In genomic region chr19:6213266-6213595, GRCh38 we compare ENCODE assay signal across 26 cellular contexts.
DNase-seq lines count a peak whose midpoint lies in the region; ATAC-seq, FAIRE-seq and TF ChIP-seq lines count a peak whose summit lies in the region.
"Had no signal": no experiment of that assay in that cellular context is flagged by ENCODE, and none has a peak within 500 bp of the region (broad histone marks: within the 10 kb centered on the region; RNA-seq: fewer than 3 reads in every experiment).

No MANE protein-coding gene starts in this region.

- FAIRE-seq in GM12891 (lab: Jason Lieb, UNC) = no peak
- FAIRE-seq: GM18507, RCC 7860 had no signal

- H3K9me3 ChIP-seq in SK-N-SH (no peaks in the 10 kb centered on the region), spleen (no peaks in the 10 kb centered on the region)

- H3K9me2 ChIP-seq in SK-N-SH = no peaks in the 10 kb centered on the region

- H3F3A ChIP-seq in SK-N-SH (replicated peaks; ENCODE audit: insufficient read depth) = no peaks in the 10 kb centered on the region

- H3K36me3 ChIP-seq in SK-N-SH (replicated peaks in 1 of 2; ENCODE audit: control insufficient read depth in 1 of 2, insufficient read depth in 2 of 2, low read length in 1 of 2) (peaks cover 0 to 28% of the 10 kb centered on the region in 2 experiments), spleen (peaks cover 0 to 78% (median 30%) of the 10 kb centered on the region in 6 donors), brain microvascular endothelial cell (replicated peaks) (peaks cover 8% of the 10 kb centered on the region)

- intact Hi-C loops in spleen (cut with DNase I; ENCODE audit: low total_unique reads) = loop anchor here (10.0 kb wide), 1 partner anchor 92 kb away; no protein-coding TSS in a partner anchor

- TF ChIP-seq POLR2A in GM12891 (IDR thresholded peaks at IDR 0.05; ENCODE audit: low read depth, low read length) (no peak), spleen (IDR thresholded peaks at IDR 0.05) (no peak)

- 100% methylated on average over 3 of the region's 12 CpGs for WGBS in SK-N-SH (ENCODE audit: low lambda C conversion rate)
- 74 to 94% (median 89%) methylated on average over 8 to 12 of the region's 12 CpGs for WGBS in spleen, 5 donors

- H2AFZ ChIP-seq in SK-N-SH (ENCODE audit: low read depth) = no peak overlapping the region

- H3K27ac ChIP-seq in SK-N-SH (ENCODE audit: low read depth in 2 of 2, low read length in 1 of 2) (no peak overlapping the region), spleen (no peak overlapping the region), brain microvascular endothelial cell (no peak overlapping the region)
- H3K27ac ChIP-seq: 22Rv1, SK-N-MC had no signal

- H3K4me3 ChIP-seq in SK-N-SH (ENCODE audit: low read depth in 2 of 2, low read length in 1 of 2) (no peak overlapping the region), spleen (no peak overlapping the region), brain microvascular endothelial cell (ENCODE audit: low read depth, low read length) (no peak overlapping the region)
- H3K4me3 ChIP-seq: SK-N-MC had no signal

- H3K27me3 ChIP-seq in SK-N-SH (ENCODE audit: insufficient read depth) = no peaks in the 10 kb centered on the region
- no peaks in the 10 kb centered on the region for H3K27me3 ChIP-seq in spleen (replicated peaks in 1 of 7)
- no peaks in the 10 kb centered on the region for H3K27me3 ChIP-seq in brain microvascular endothelial cell (replicated peaks)

- TF ChIP-seq RAD21 in SK-N-SH (IDR thresholded peaks at IDR 0.05; ENCODE audit: low read length) = no peak

- ATAC-seq in SK-N-SH treated with all-trans-retinoic acid at 6 μM for 48 hours = no peak
- ATAC-seq in activated CD4-positive, CD25-positive, alpha-beta regulatory T cell treated with anti-CD3 and anti-CD28 coated beads, Interleukin-2, amount 50 U/mL, for 24 hours = no peak

- TF ChIP-seq EP300 in SK-N-SH (IDR thresholded peaks at IDR 0.05; ENCODE audit: borderline replicate concordance in 1 of 2, low read depth in 1 of 2, low read length in 1 of 2) = no peak

- CTCF ChIA-PET in SK-N-SH (lab: Yijun Ruan, JAX) = interaction anchor here (0.7 kb wide), 1 partner anchor 58 kb away, joined by 4 read pairs; no protein-coding TSS in a partner anchor

- TF ChIP-seq CTCF in SK-N-SH (IDR thresholded peaks at IDR 0.05) = no peak
- no peak for TF ChIP-seq CTCF in spleen (IDR thresholded peaks at IDR 0.05 in 8 of 11, conservative IDR thresholded peaks at IDR 0.05 in 3 of 11)
- no peak for TF ChIP-seq CTCF in brain microvascular endothelial cell (IDR thresholded peaks at IDR 0.05; ENCODE audit: low read depth, low read length, missing control alignments)

- in situ Hi-C loops in brain microvascular endothelial cell (cut with HindIII; ENCODE audit: low pct_ligation_motif_present, low sequenced_read_pairs) = no loop called here

- POLR2A ChIA-PET in SK-N-SH (lab: Yijun Ruan, JAX) = no interaction called here

- DNase-seq in SK-N-SH = peak; percentile 27
- peak; percentile 10 for DNase-seq in GM12891 (ENCODE audit: insufficient read length, low spot score)
- peak; percentile 3 for DNase-seq in epidermal melanocyte (ENCODE audit: insufficient read length, low spot score)
- peak; percentile 68 for DNase-seq in spleen
- DNase-seq in NCI-H82 treated with DMSO at 0.1 percent for 48 hours (lab: John Stamatoyannopoulos, UW; ENCODE audit: unreplicated experiment) = no peak
- DNase-seq in brain microvascular endothelial cell = no peak
- DNase-seq: AML-193; C1 segment of cervical spinal cord; Calu3; CD8-positive, alpha-beta memory T cell; DMS153; GOT3; Karpas-422; NCI-H1417; NCI-H1694 treated with DMSO at 0.1 percent for 48 hours; NCI-H2081 treated with DMSO at 0.1 percent for 48 hours; NCI-H2171 treated with DMSO at 0.1 percent for 48 hours; NCI-H524 treated with DMSO at 0.1 percent for 48 hours; OCI-M1; SHP77 treated with DMSO at 0.1 percent for 48 hours had no signal

- H3K9ac ChIP-seq in SK-N-SH = no peak overlapping the region

- no peaks in the 10 kb centered on the region for H4K20me1 ChIP-seq in SK-N-SH (ENCODE audit: insufficient read depth)

- H3K4me1 ChIP-seq in SK-N-SH (ENCODE audit: control insufficient read depth in 1 of 2, insufficient read depth in 2 of 2, low read depth in 1 of 2, low read length in 1 of 2) = peaks cover 0 to 18% of the 10 kb centered on the region in 2 experiments; a peak in 1 of 4 replicates
- peaks cover 0 to 25% (median 8%) of the 10 kb centered on the region in 6 donors for H3K4me1 ChIP-seq in spleen

- no peak overlapping the region for H3K4me2 ChIP-seq in SK-N-SH

- H3K79me2 ChIP-seq in SK-N-SH (ENCODE audit: insufficient read depth) = no peaks in the 10 kb centered on the region

TF ChIP-seq in SK-N-SH, 30 proteins besides CTCF, POLR2A, EP300 and RAD21:
- TF ChIP-seq YY1 (IDR thresholded peaks at IDR 0.05; ENCODE audit: low read depth) (no peak), FOSL2 (IDR thresholded peaks at IDR 0.05; ENCODE audit: borderline replicate concordance, low read depth) (no peak), MXI1 (IDR thresholded peaks at IDR 0.05; ENCODE audit: low read depth, low read length) (no peak), GATA2 (CRISPR knock-in tag; IDR thresholded peaks at IDR 0.05) (no peak)

TF ChIP-seq in SK-N-SH treated with all-trans-retinoic acid at 6 μM for 48 hours, 23 proteins besides CTCF, POLR2A, EP300 and RAD21:
- no peak for TF ChIP-seq CSRNP3 (CRISPR knock-in tag; IDR thresholded peaks at IDR 0.05)

TF ChIP-seq in GM12891, 5 proteins besides CTCF, POLR2A, EP300 and RAD21:
- no peak for TF ChIP-seq SPI1 (IDR thresholded peaks at IDR 0.05; ENCODE audit: low read depth, low read length)
- TF ChIP-seq TAF1 (IDR thresholded peaks at IDR 0.05; ENCODE audit: low read depth, low read length) = no peak
- no peak for TF ChIP-seq PAX5 (IDR thresholded peaks at IDR 0.05; ENCODE audit: insufficient read depth, low read length, severe bottlenecking)
- no peak for TF ChIP-seq POU2F2 (IDR thresholded peaks at IDR 0.05; ENCODE audit: low read depth, low read length)
- TF ChIP-seq POLR2AphosphoS5 (IDR thresholded peaks at IDR 0.05; ENCODE audit: low read depth, low read length) = no peak

Comparison
In these comparisons a context has a peak if more than half of its experiments do, and no peak if none do; other contexts are left out.
1. DNase-seq: peak in SK-N-SH (single experiment), GM12891 (single experiment), epidermal melanocyte (single experiment) and spleen (single experiment); none in NCI-H82 treated with DMSO at 0.1 percent for 48 hours (single experiment) and brain microvascular endothelial cell (single experiment).